ENCODE assay signal across 25 cellular contexts in the genomic region with DNA sequence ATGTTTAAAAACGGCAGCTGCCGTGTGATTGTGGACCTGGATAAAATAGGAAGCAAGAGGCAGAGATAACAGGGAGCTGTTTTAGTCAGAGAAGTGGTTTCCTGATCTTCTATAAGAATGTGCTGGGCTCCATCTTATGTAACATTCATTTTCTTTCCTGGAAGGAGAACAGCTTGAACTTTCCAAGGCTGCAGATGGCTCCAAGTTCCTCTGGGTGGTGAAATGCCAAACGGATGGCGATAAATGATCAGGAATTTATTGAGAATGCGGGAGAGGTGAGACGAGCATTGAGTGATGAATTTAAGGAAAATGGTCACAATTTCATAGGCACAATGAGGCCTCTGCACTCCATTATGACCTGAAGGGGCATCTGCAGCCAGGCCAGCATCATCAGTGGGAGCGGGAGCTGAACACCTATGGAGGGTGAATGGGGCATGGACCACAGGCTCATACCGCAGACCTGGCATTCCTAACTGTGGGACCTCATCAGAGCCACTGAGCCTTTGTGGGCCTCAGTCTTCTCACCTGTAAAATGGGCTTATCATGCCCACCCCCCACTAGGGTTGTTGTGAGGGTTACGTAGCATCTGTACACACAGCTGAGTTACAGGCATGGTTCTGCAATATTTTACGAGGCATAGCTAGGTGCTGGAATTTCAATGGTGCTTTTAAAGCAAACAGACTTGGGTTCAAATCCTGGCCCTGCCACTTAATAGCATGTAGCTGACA. TPM values are rescaled to one million over a fixed set of nuclear protein-coding genes. Genes with fewer than 3 reads are reported as not detected.
DNase-seq lines count a peak whose midpoint lies in the region; ATAC-seq, FAIRE-seq and TF ChIP-seq lines count a peak whose summit lies in the region.
"Had no signal": no experiment of that assay in that cellular context is flagged by ENCODE, and none has a peak within 500 bp of the region (broad histone marks: within the 10 kb centered on the region; RNA-seq: fewer than 3 reads in every experiment).

No MANE protein-coding gene starts in this region.

- no peak overlapping the region for H3K23ac ChIP-seq in trophoblast cell (ENCODE audit: low read length)

- H2AK5ac ChIP-seq in trophoblast cell (ENCODE audit: low read length) = no peak overlapping the region

- H3K9ac ChIP-seq in PC-3 (ENCODE audit: low read length) (no peak overlapping the region), endothelial cell of umbilical vein (replicated peaks; ENCODE audit: extremely low read depth, insufficient read depth, low read length) (no peak overlapping the region), trophoblast cell (ENCODE audit: low read length) (no peak overlapping the region), mammary epithelial cell (ENCODE audit: insufficient read depth, low read length) (no peak overlapping the region)

- no peak overlapping the region for H4K12ac ChIP-seq in trophoblast cell (ENCODE audit: low read depth, low read length)

- H3K4me3 ChIP-seq in PC-3 (ENCODE audit: low read length) = no peak overlapping the region
- no peak overlapping the region for H3K4me3 ChIP-seq in endothelial cell of umbilical vein (replicated peaks in 1 of 3; ENCODE audit: insufficient read depth in 1 of 3, low read depth in 1 of 3, low read length in 3 of 3)
- no peak overlapping the region for H3K4me3 ChIP-seq in trophoblast cell (ENCODE audit: low read depth, low read length)
- no peak overlapping the region for H3K4me3 ChIP-seq in mammary epithelial cell (replicated peaks in 1 of 3; ENCODE audit: insufficient read depth in 1 of 3, low read depth in 2 of 3, low read length in 3 of 3)
- H3K4me3 ChIP-seq: heart left ventricle, lung, ovary, skin epidermis, upper lobe of right lung had no signal

- H2BK12ac ChIP-seq in trophoblast cell (ENCODE audit: low read length) = no peak overlapping the region

- H3K79me2 ChIP-seq in PC-3 (ENCODE audit: low read length) = peaks cover 10% of the 10 kb centered on the region
- H3K79me2 ChIP-seq in endothelial cell of umbilical vein (ENCODE audit: control insufficient read depth, insufficient read depth, low read length) = peaks cover 12% of the 10 kb centered on the region
- no peaks in the 10 kb centered on the region for H3K79me2 ChIP-seq in trophoblast cell (ENCODE audit: control insufficient read depth, insufficient read depth, low read length, poor library complexity)
- no peaks in the 10 kb centered on the region for H3K79me2 ChIP-seq in mammary epithelial cell (ENCODE audit: insufficient read depth, low read length)

- POLR2A ChIA-PET in PC-3 (lab: Charles Lee; ENCODE audit: unreplicated experiment) = interaction anchor here (0.6 kb wide), 1 partner anchor 56 kb away, joined by 3 read pairs; no protein-coding TSS in a partner anchor
- POLR2A ChIA-PET in endothelial cell of umbilical vein (lab: Charles Lee) = no interaction called here

- TF ChIP-seq CTCF in PC-3 (conservative IDR thresholded peaks at IDR 0.05; ENCODE audit: low read depth, low read length) (no peak), endothelial cell of umbilical vein (IDR thresholded peaks at IDR 0.05; ENCODE audit: extremely low read depth in 1 of 2, insufficient read depth in 1 of 2, low read depth in 1 of 2, low read length in 2 of 2) (no peak), mammary epithelial cell (conservative IDR thresholded peaks at IDR 0.05 in 1 of 2, IDR thresholded peaks at IDR 0.05 in 1 of 2; ENCODE audit: extremely low read depth in 1 of 2, insufficient read depth in 1 of 2, low read depth in 1 of 2, low read length in 2 of 2) (no peak)

- DNase-seq in GM03348 (ENCODE audit: low spot score) (peak; percentile 33), PC-3 (no peak), endothelial cell of umbilical vein (ENCODE audit: low read depth, low spot score) (no peak), trophoblast cell (peak; percentile 68 to 90), mammary epithelial cell (no peak), cerebellar nuclear complex (lab: John Stamatoyannopoulos, UW) (no peak)
- DNase-seq: activated CD8-positive, alpha-beta memory T cell treated with anti-CD3 and anti-CD28 coated beads, Interleukin-2, amount 10 ng/mL, durations not matched to agents 7 days and 5 days; activated naive CD4-positive, alpha-beta T cell treated with anti-CD3 and anti-CD28 coated beads for 36 hours; activated T-cell treated with anti-CD3 and anti-CD28 coated beads, Interleukin-2, amount 50 U/mL, for 72 hours; amygdala; CD4-positive, alpha-beta T cell; heart left ventricle; kidney glomerular epithelial cell; NCI-H1105 treated with DMSO at 0.1 percent for 48 hours; NCI-H1930; NCI-H526 treated with DMSO at 0.1 percent for 48 hours; ovary; T1000; upper lobe of right lung had no signal

- H4K91ac ChIP-seq in trophoblast cell (ENCODE audit: low read depth, low read length) = no peak overlapping the region

- H3K79me1 ChIP-seq in trophoblast cell (ENCODE audit: low read length) = no peaks in the 10 kb centered on the region

- H3F3A ChIP-seq in PC-3 (ENCODE audit: low read length, unreplicated experiment) = no peaks in the 10 kb centered on the region

- H4K8ac ChIP-seq in trophoblast cell (ENCODE audit: low read depth, low read length) = no peak overlapping the region

- BruUV-seq in PC-3 (replicated peaks; lab: Mats Ljungman, UMichigan) (no TSS peak), endothelial cell of umbilical vein (replicated peaks; lab: Mats Ljungman, UMichigan) (no TSS peak), mammary epithelial cell (replicated peaks; lab: Mats Ljungman, UMichigan) (no TSS peak)

- no peaks in the 10 kb centered on the region for H3K9me2 ChIP-seq in PC-3 (replicated peaks; ENCODE audit: low read length)

- H2BK5ac ChIP-seq in trophoblast cell (ENCODE audit: low read depth, low read length, poor library complexity) = no peak overlapping the region

- in situ Hi-C loops in mammary epithelial cell (cut with MboI; ENCODE audit: low sequenced_read_pairs in 2 of 2) = no loop called here

- FAIRE-seq in endothelial cell of umbilical vein (lab: Jason Lieb, UNC) = no peak
- FAIRE-seq: H54, RCC 7860 had no signal

- no peak overlapping the region for H3K18ac ChIP-seq in trophoblast cell (ENCODE audit: low read length)

- dilution Hi-C loops in endothelial cell of umbilical vein (cut with MboI; ENCODE audit: extremely low pct_ligation_motif_present, low sequenced_read_pairs) (no loop called here), mammary epithelial cell (cut with HindIII; ENCODE audit: low sequenced_read_pairs) (no loop called here)

- H3K27ac ChIP-seq in PC-3 (ENCODE audit: low read length) (peak overlapping the region; percentile 80), endothelial cell of umbilical vein (ENCODE audit: insufficient read depth, low read depth, low read length) (peak overlapping the region; percentile 54), trophoblast cell (ENCODE audit: low read depth, low read length) (no peak overlapping the region), mammary epithelial cell (ENCODE audit: insufficient read depth, low read depth, low read length) (no peak overlapping the region)
- H3K27ac ChIP-seq: ovary, upper lobe of right lung had no signal

- H3K36me3 ChIP-seq in PC-3 (ENCODE audit: low read depth, low read length) (peaks cover 17% of the 10 kb centered on the region), endothelial cell of umbilical vein (ENCODE audit: control insufficient read depth in 2 of 2, extremely low read depth in 1 of 2, insufficient read depth in 2 of 2, low read length in 2 of 2) (peaks cover 0 to 3% of the 10 kb centered on the region in 2 experiments), trophoblast cell (ENCODE audit: control insufficient read depth in 1 of 2, insufficient read depth in 2 of 2, low read length in 2 of 2) (no peaks in the 10 kb centered on the region), mammary epithelial cell (ENCODE audit: insufficient read depth, low read length) (no peaks in the 10 kb centered on the region)
- H3K36me3 ChIP-seq: ovary had no signal

- H3K27me3 ChIP-seq in PC-3 (ENCODE audit: low read length) (no peaks in the 10 kb centered on the region), endothelial cell of umbilical vein (ENCODE audit: control insufficient read depth in 2 of 2, insufficient read depth in 2 of 2, low read length in 2 of 2) (no peaks in the 10 kb centered on the region), trophoblast cell (ENCODE audit: insufficient read depth, low read length) (no peaks in the 10 kb centered on the region), mammary epithelial cell (ENCODE audit: insufficient read depth, low read length) (no peaks in the 10 kb centered on the region)
- H3K27me3 ChIP-seq: heart left ventricle, ovary, upper lobe of right lung had no signal

- no peak for ATAC-seq in PC-3
- no peak for ATAC-seq in GM21515 (IDR thresholded peaks at IDR 0.05; ENCODE audit: unreplicated experiment)
- ATAC-seq: activated CD8-positive, alpha-beta memory T cell treated with anti-CD3 and anti-CD28 coated beads, Interleukin-2, amount 10 ng/mL, durations not matched to agents 7 days and 5 days; activated T-cell treated with anti-CD3 and anti-CD28 coated beads, Interleukin-2, amount 50 U/mL, for 72 hours; upper lobe of right lung; WTC11 had no signal

- no peaks in the 10 kb centered on the region for H4K20me1 ChIP-seq in PC-3 (ENCODE audit: low read length)
- H4K20me1 ChIP-seq in endothelial cell of umbilical vein (replicated peaks; ENCODE audit: control insufficient read depth, extremely low read depth, insufficient read depth, low read length) = no peaks in the 10 kb centered on the region
- no peaks in the 10 kb centered on the region for H4K20me1 ChIP-seq in mammary epithelial cell (ENCODE audit: insufficient read depth, low read length)

- peaks cover 25% of the 10 kb centered on the region for H3K4me1 ChIP-seq in PC-3 (ENCODE audit: insufficient read depth, low read length)
- peaks cover 39% of the 10 kb centered on the region for H3K4me1 ChIP-seq in endothelial cell of umbilical vein (ENCODE audit: control insufficient read depth, extremely low read depth, insufficient read depth, low read length)
- peaks cover 0 to 4% of the 10 kb centered on the region in 2 experiments for H3K4me1 ChIP-seq in trophoblast cell (ENCODE audit: control insufficient read depth in 1 of 2, insufficient read depth in 2 of 2, low read length in 2 of 2)
- peaks cover 20% of the 10 kb centered on the region for H3K4me1 ChIP-seq in mammary epithelial cell (ENCODE audit: insufficient read depth, low read length)
- H3K4me1 ChIP-seq: upper lobe of right lung had no signal

- H3K4me2 ChIP-seq in PC-3 (ENCODE audit: low read length) (no peak overlapping the region), endothelial cell of umbilical vein (ENCODE audit: insufficient read depth, low read length) (no peak overlapping the region), trophoblast cell (ENCODE audit: low read length) (no peak overlapping the region), mammary epithelial cell (ENCODE audit: insufficient read depth, low read depth, low read length) (no peak overlapping the region)

- 94% methylated on average over 3 of the region's 10 CpGs for WGBS in trophoblast cell (ENCODE audit: extremely low coverage, insufficient coverage, insufficient read length)
- 96% methylated on average over 10 of the region's 10 CpGs for WGBS in mammary epithelial cell (ENCODE audit: low coverage, missing lambda C conversion rate)

- intact Hi-C loops in PC-3 (cut with micrococcal nuclease) = no loop called here
- intact Hi-C loops in endothelial cell of umbilical vein (cut with micrococcal nuclease) = no loop called here
- intact Hi-C loops in mammary epithelial cell (cut with micrococcal nuclease) = no loop called here

- CTCF ChIA-PET in PC-3 (lab: Charles Lee) (interaction anchor here (1.3 kb wide), 1 partner anchor 61 kb away, joined by 3 read pairs; no protein-coding TSS in a partner anchor), endothelial cell of umbilical vein (lab: Charles Lee) (interaction anchor here (1.0 to 2.0 kb wide), 4 partner anchors 14 to 92 kb away, joined by 3 to 7 read pairs (median 3); partner anchors contain the start of gene MGLL), mammary epithelial cell (lab: Charles Lee; ENCODE audit: low non-redundant PET) (no interaction called here)

- no peak overlapping the region for H2BK120ac ChIP-seq in trophoblast cell (ENCODE audit: insufficient read depth, low read length, poor library complexity)

- H3K4ac ChIP-seq in trophoblast cell (ENCODE audit: low read depth, low read length) = no peak overlapping the region

- H3K9me3 ChIP-seq in PC-3 (ENCODE audit: low read length) = no peaks in the 10 kb centered on the region
- H3K9me3 ChIP-seq in endothelial cell of umbilical vein (replicated peaks; ENCODE audit: control insufficient read depth, insufficient read depth, low read length) = no peaks in the 10 kb centered on the region
- no peaks in the 10 kb centered on the region for H3K9me3 ChIP-seq in trophoblast cell (ENCODE audit: insufficient read depth, low read depth, low read length)
- H3K9me3 ChIP-seq in mammary epithelial cell (replicated peaks; ENCODE audit: insufficient read depth, low read length) = no peaks in the 10 kb centered on the region
- H3K9me3 ChIP-seq: heart left ventricle, ovary, upper lobe of right lung had no signal

- H2AFZ ChIP-seq in PC-3 (ENCODE audit: low read length) (no peak overlapping the region), endothelial cell of umbilical vein (ENCODE audit: low read depth, low read length) (no peak overlapping the region), trophoblast cell (ENCODE audit: insufficient read depth, low read length, poor library complexity) (no peak overlapping the region), mammary epithelial cell (ENCODE audit: low read depth, low read length) (no peak overlapping the region)

- H3K14ac ChIP-seq in trophoblast cell (ENCODE audit: low read length) = no peak overlapping the region

- TF ChIP-seq POLR2A in endothelial cell of umbilical vein (IDR thresholded peaks at IDR 0.05; ENCODE audit: low read depth, low read length) = no peak

- no peaks in the 10 kb centered on the region for H3K9me1 ChIP-seq in endothelial cell of umbilical vein (replicated peaks; ENCODE audit: control insufficient read depth, extremely low read depth, insufficient read depth, low read length)

RNA-seq across cellular contexts. Expression of gene MGLL, which starts 17.1 kb away (rescaled TPM):
- total RNA-seq in PC-3 (2014; rRNA removed) (38.7 and 40.1 TPM in 2 replicates), endothelial cell of umbilical vein (60.2 and 60.9 TPM in 2 replicates), mammary epithelial cell (10 to 100 TPM in 1 of 2 donors, 1 to 10 TPM in 1; 7.8 to 46.3 TPM)
- polyA plus RNA-seq in endothelial cell of umbilical vein (23.3 and 30.7 TPM in 2 replicates), mammary epithelial cell (16.9 TPM)
- 34.5 TPM in 2 replicates for polyA plus RNA-seq in endothelial cell of umbilical vein (2011; cell fraction: cytosol; rRNA removed)
- polyA plus RNA-seq in endothelial cell of umbilical vein (2011; cell fraction: nucleus; rRNA removed) = 20.1 and 28.9 TPM in 2 replicates
- 39.7 and 61.6 TPM in 2 replicates for polyA plus RNA-seq in endothelial cell of umbilical vein (2012)
- polyA minus RNA-seq in endothelial cell of umbilical vein (58.9 and 59.2 TPM in 2 replicates), mammary epithelial cell (27.4 TPM)
- polyA minus RNA-seq in endothelial cell of umbilical vein (2011; cell fraction: cytosol; rRNA and poly(A)+ RNA removed) = 15.8 TPM
- 22.9 and 25.8 TPM in 2 replicates for polyA minus RNA-seq in endothelial cell of umbilical vein (2011; cell fraction: nucleus; rRNA and poly(A)+ RNA removed)
- 8.0 and 9.2 TPM in 2 replicates for polyA plus RNA-seq in trophoblast cell (2013)

Comparison
In these comparisons a context has a peak if more than half of its experiments do, and no peak if none do; other contexts are left out.
1. DNase-seq: peak in GM03348 (single experiment) and trophoblast cell (2 of 2); none in PC-3 (single experiment), endothelial cell of umbilical vein (single experiment), mammary epithelial cell (single experiment) and cerebellar nuclear complex (0 of 2).
2. H3K27ac ChIP-seq: peak in PC-3 (single experiment) and endothelial cell of umbilical vein (single experiment); none in trophoblast cell (single experiment) and mammary epithelial cell (single experiment).